ENCODE assay signal across 18 cellular contexts in the genomic region with DNA sequence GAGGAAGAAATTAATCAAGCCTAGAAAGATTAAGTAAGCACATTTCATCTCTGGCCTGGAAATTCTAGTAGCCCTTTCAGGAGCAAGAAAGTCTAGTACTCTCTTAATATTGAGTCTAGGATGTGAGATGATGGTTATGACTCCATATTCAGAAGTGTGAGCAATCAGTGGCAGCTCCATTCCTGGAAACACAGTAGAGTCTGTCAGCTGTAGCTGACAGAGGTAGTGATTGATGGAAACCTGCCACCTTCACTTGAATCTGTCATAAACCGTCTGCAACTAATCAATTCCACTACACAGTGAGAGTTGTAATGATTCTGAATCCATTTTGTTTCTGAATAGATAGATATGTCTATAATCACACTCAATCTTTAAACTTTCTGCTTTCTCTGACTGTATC.
DNase-seq lines count a peak whose midpoint lies in the region; ATAC-seq, FAIRE-seq and TF ChIP-seq lines count a peak whose summit lies in the region.
"Had no signal": no experiment of that assay in that cellular context is flagged by ENCODE, and none has a peak within 500 bp of the region (broad histone marks: within the 10 kb centered on the region; RNA-seq: fewer than 3 reads in every experiment).

No MANE protein-coding gene starts in this region.

- peak; percentile 55 for ATAC-seq in Right ventricle myocardium superior (ENCODE audit: poor library complexity)
- ATAC-seq: GM23338 had no signal

- H2BK12ac ChIP-seq in neuronal stem cell (ENCODE audit: low read length) = no peak overlapping the region

- no peak overlapping the region for H3K18ac ChIP-seq in neuronal stem cell (ENCODE audit: low read length)

- no peak overlapping the region for H2AK5ac ChIP-seq in neuronal stem cell (ENCODE audit: low read depth, low read length)

- H3K36me3 ChIP-seq in neural cell (ENCODE audit: insufficient read depth, low read length) (no peaks in the 10 kb centered on the region), neuronal stem cell (replicated peaks in 1 of 2; ENCODE audit: control insufficient read depth in 2 of 2, insufficient read depth in 2 of 2, low read length in 2 of 2) (no peaks in the 10 kb centered on the region)

- FAIRE-seq in frontal cortex (lab: Jason Lieb, UNC) = no peak
- FAIRE-seq: GM12891, GM18507 had no signal

- H2BK15ac ChIP-seq in neuronal stem cell (ENCODE audit: low read length) = no peak overlapping the region

- TF ChIP-seq EP300 in neural cell (conservative IDR thresholded peaks at IDR 0.05; ENCODE audit: poor library complexity, severe bottlenecking) = peak; percentile 100

- no peak overlapping the region for H3K4ac ChIP-seq in neuronal stem cell (ENCODE audit: low read length)

- H3K27ac ChIP-seq in neural cell (ENCODE audit: low read length) = peak overlapping the region; percentile 83
- H3K27ac ChIP-seq in neuronal stem cell (replicated peaks; ENCODE audit: low read length) = no peak overlapping the region

- H3K4me2 ChIP-seq in neural cell (ENCODE audit: low read length) (no peak overlapping the region), neuronal stem cell (ENCODE audit: insufficient read depth, low read length, poor library complexity, severe bottlenecking) (no peak overlapping the region)
- H3K4me2 ChIP-seq: GM23338 had no signal

- peak overlapping the region; percentile 33 for H3K9ac ChIP-seq in neural cell (ENCODE audit: low read length)
- no peak overlapping the region for H3K9ac ChIP-seq in neuronal stem cell (ENCODE audit: low read depth, low read length, poor library complexity)

- no peaks in the 10 kb centered on the region for H3K79me2 ChIP-seq in neural cell (replicated peaks; ENCODE audit: insufficient read depth, low read length)

- no peak overlapping the region for H4K8ac ChIP-seq in neuronal stem cell (ENCODE audit: low read depth, low read length)

- H3K14ac ChIP-seq in neuronal stem cell (ENCODE audit: low read length) = no peak overlapping the region

- no CpG with 5 or more reads among the region's 1 CpG for WGBS in neuronal stem cell (ENCODE audit: extremely low coverage in 2 of 2, insufficient read length in 2 of 2, insufficient replicate concordance in 1 of 2), 2 donors

- no peak overlapping the region for H2BK120ac ChIP-seq in neuronal stem cell (ENCODE audit: low read depth, low read length)

- H3K9me3 ChIP-seq in neural cell (ENCODE audit: low read length) = no peaks in the 10 kb centered on the region
- H3K9me3 ChIP-seq in neuronal stem cell (replicated peaks in 1 of 2; ENCODE audit: control insufficient read depth in 2 of 2, insufficient read depth in 1 of 2, low read depth in 1 of 2, low read length in 2 of 2) = no peaks in the 10 kb centered on the region

- no peaks in the 10 kb centered on the region for H3F3A ChIP-seq in neural cell (ENCODE audit: insufficient read depth, low read length, poor library complexity, severe bottlenecking)

- H3K9me2 ChIP-seq in neural cell (ENCODE audit: insufficient read depth, low read length) = no peaks in the 10 kb centered on the region

- H3K79me1 ChIP-seq in neuronal stem cell (ENCODE audit: low read depth, low read length) = no peaks in the 10 kb centered on the region

- DNase-seq in Right ventricle myocardium superior (no peak), cardiac septum (ENCODE audit: low spot score) (no peak), neuronal stem cell (ENCODE audit: low spot score) (no peak), cortex of kidney (lab: John Stamatoyannopoulos, UW) (no peak), frontal cortex (ENCODE audit: low spot score in 2 of 2) (no peak)
- DNase-seq: C1 segment of cervical spinal cord; Calu3; CD4-positive, alpha-beta memory T cell; COR-L47; DMS53; DMS79 treated with DMSO at 0.1 percent for 48 hours; GF-D8; H9; HFFc6 had no signal

- TF ChIP-seq CTCF in neural cell (IDR thresholded peaks at IDR 0.05; ENCODE audit: poor library complexity, severe bottlenecking) = no peak

- peaks cover 0 to 5% of the 10 kb centered on the region in 2 donors for H3K4me1 ChIP-seq in neuronal stem cell (ENCODE audit: control insufficient read depth in 2 of 2, insufficient read depth in 1 of 2, low read depth in 1 of 2, low read length in 2 of 2)

- H2AFZ ChIP-seq in neural cell (ENCODE audit: low read depth, low read length) = no peak overlapping the region
- H2AFZ ChIP-seq in neuronal stem cell (ENCODE audit: low read length) = peak overlapping the region; percentile 34
- H2AFZ ChIP-seq: GM23338 had no signal

- H2BK5ac ChIP-seq in neuronal stem cell (ENCODE audit: low read length) = no peak overlapping the region

- intact Hi-C loops in Right ventricle myocardium superior (cut with DNase I) (no loop called here), cardiac septum (cut with DNase I) (no loop called here)

- H3K4me3 ChIP-seq in neural cell (ENCODE audit: low read length) (peak overlapping the region; percentile 7), neuronal stem cell (ENCODE audit: low read length in 2 of 2) (no peak overlapping the region)
- H3K4me3 ChIP-seq: GM23338 had no signal

- peak; percentile 22 for TF ChIP-seq RAD21 in neural cell (conservative IDR thresholded peaks at IDR 0.05)

- H4K20me1 ChIP-seq in neural cell (ENCODE audit: insufficient read depth) = no peaks in the 10 kb centered on the region

- no peak overlapping the region for H3K23ac ChIP-seq in neuronal stem cell (ENCODE audit: low read depth, low read length, poor library complexity)

- no peaks in the 10 kb centered on the region for H3K27me3 ChIP-seq in neural cell (ENCODE audit: insufficient read depth, low read depth, low read length)
- no peaks in the 10 kb centered on the region for H3K27me3 ChIP-seq in neuronal stem cell (ENCODE audit: control insufficient read depth in 3 of 3, insufficient read depth in 3 of 3, low read depth in 1 of 3, low read length in 3 of 3)

- H4K91ac ChIP-seq in neuronal stem cell (ENCODE audit: low read depth, low read length, poor library complexity) = no peak overlapping the region

TF ChIP-seq in neural cell, 6 proteins besides CTCF, POLR2A, EP300 and RAD21:
- TF ChIP-seq POLR2AphosphoS5 (IDR thresholded peaks at IDR 0.05) = peak; percentile 86
- no peak for TF ChIP-seq EZH2 (IDR thresholded peaks at IDR 0.05; ENCODE audit: borderline replicate concordance, insufficient read depth, low read length, poor library complexity, severe bottlenecking)
- TF ChIP-seq SMC3 (conservative IDR thresholded peaks at IDR 0.05; ENCODE audit: poor library complexity) = no peak
- TF ChIP-seq MXI1 (conservative IDR thresholded peaks at IDR 0.05; ENCODE audit: poor library complexity, severe bottlenecking) = no peak
- no peak for TF ChIP-seq TAF1 (IDR thresholded peaks at IDR 0.05; ENCODE audit: low read depth)
- TF ChIP-seq, protein P1, sequence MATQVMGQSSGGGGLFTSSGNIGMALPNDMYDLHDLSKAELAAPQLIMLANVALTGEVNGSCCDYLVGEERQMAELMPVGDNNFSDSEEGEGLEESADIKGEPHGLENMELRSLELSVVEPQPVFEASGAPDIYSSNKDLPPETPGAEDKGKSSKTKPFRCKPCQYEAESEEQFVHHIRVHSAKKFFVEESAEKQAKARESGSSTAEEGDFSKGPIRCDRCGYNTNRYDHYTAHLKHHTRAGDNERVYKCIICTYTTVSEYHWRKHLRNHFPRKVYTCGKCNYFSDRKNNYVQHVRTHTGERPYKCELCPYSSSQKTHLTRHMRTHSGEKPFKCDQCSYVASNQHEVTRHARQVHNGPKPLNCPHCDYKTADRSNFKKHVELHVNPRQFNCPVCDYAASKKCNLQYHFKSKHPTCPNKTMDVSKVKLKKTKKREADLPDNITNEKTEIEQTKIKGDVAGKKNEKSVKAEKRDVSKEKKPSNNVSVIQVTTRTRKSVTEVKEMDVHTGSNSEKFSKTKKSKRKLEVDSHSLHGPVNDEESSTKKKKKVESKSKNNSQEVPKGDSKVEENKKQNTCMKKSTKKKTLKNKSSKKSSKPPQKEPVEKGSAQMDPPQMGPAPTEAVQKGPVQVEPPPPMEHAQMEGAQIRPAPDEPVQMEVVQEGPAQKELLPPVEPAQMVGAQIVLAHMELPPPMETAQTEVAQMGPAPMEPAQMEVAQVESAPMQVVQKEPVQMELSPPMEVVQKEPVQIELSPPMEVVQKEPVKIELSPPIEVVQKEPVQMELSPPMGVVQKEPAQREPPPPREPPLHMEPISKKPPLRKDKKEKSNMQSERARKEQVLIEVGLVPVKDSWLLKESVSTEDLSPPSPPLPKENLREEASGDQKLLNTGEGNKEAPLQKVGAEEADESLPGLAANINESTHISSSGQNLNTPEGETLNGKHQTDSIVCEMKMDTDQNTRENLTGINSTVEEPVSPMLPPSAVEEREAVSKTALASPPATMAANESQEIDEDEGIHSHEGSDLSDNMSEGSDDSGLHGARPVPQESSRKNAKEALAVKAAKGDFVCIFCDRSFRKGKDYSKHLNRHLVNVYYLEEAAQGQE (IDR thresholded peaks at IDR 0.05; ENCODE audit: borderline replicate concordance) = peak; percentile 77
